In genomic region chr5:146878471-146879172, GRCh38 we compare ENCODE assay signal across 9 cellular contexts. TPM values are rescaled to one million over a fixed set of nuclear protein-coding genes. Genes with fewer than 3 reads are reported as not detected.
A peak's percentile ranks its signal among the peaks of the same experiment; 100 is the strongest.
DNase-seq lines count a peak whose midpoint lies in the region; ATAC-seq and FAIRE-seq lines count a peak whose summit lies in the region.
"Had no signal": no experiment of that assay in that cellular context is flagged by ENCODE, and none has a peak within 500 bp of the region (broad histone marks: within the 10 kb centered on the region; RNA-seq: fewer than 3 reads in every experiment).

Gene PPP2R2B, minus strand, starts transcription at chr5:146878757.

- H3K9ac ChIP-seq in muscle layer of colon (ENCODE audit: low read length) (no peak within 1 kb of the TSS), subcutaneous abdominal adipose tissue (ENCODE audit: low read length in 5 of 5) (no peak within 1 kb of the TSS)

- H3K4me3 ChIP-seq in muscle layer of colon (ENCODE audit: low read depth in 1 of 2, low read length in 2 of 2) (peak within 1 kb of the TSS; percentile 47 to 48), subcutaneous abdominal adipose tissue (ENCODE audit: low read depth in 1 of 5, low read length in 5 of 5) (peak within 1 kb of the TSS; percentile 43 to 64 (median 58))

- H3K9me3 Mint-ChIP-seq in activated T-cell treated with anti-CD3 and anti-CD28 coated beads, Interleukin-2, amount 50 U/mL, for 4 hours, result no peaks in the 10 kb centered on the region

- H3K4me1 ChIP-seq in muscle layer of colon (ENCODE audit: insufficient read depth, low read length) (no peaks in the 10 kb centered on the region), subcutaneous abdominal adipose tissue (ENCODE audit: control insufficient read depth in 5 of 5, insufficient read depth in 5 of 5, low read length in 5 of 5) (peaks cover 0 to 20% (median 19%) of the 10 kb centered on the region in 5 donors)

- H3K27me3 ChIP-seq in muscle layer of colon (ENCODE audit: control insufficient read depth in 1 of 2, insufficient read depth in 2 of 2, low read length in 2 of 2), result peaks cover 0 to 11% of the 10 kb centered on the region in 2 donors
- peaks cover 17 to 24% (median 17%) of the 10 kb centered on the region in 5 donors for H3K27me3 ChIP-seq in subcutaneous abdominal adipose tissue (ENCODE audit: control insufficient read depth in 5 of 5, insufficient read depth in 4 of 5, low read length in 5 of 5)

- H3K27ac ChIP-seq in muscle layer of colon (ENCODE audit: low read depth, low read length) (no peak within 1 kb of the TSS), subcutaneous abdominal adipose tissue (ENCODE audit: low read depth, low read length) (no peak within 1 kb of the TSS)

- H3K4me3 Mint-ChIP-seq in activated T-cell treated with anti-CD3 and anti-CD28 coated beads, Interleukin-2, amount 50 U/mL, for 4 hours, result peak within 1 kb of the TSS; percentile 88

- DNase-seq in 8988T (peak; percentile 37), NCI-H2196 treated with DMSO at 0.1 percent for 48 hours (lab: John Stamatoyannopoulos, UW; ENCODE audit: unreplicated experiment) (peak; percentile 53), GM19239 (ENCODE audit: insufficient read length, low spot score) (no peak)
- DNase-seq in activated T-cell treated with anti-CD3 and anti-CD28 coated beads, Interleukin-2, amount 50 U/mL, for 4 hours, result peak; percentile 29

- H3K36me3 ChIP-seq in muscle layer of colon (ENCODE audit: insufficient read depth, low read length), result no peaks in the 10 kb centered on the region
- H3K36me3 ChIP-seq in subcutaneous abdominal adipose tissue (ENCODE audit: control insufficient read depth in 5 of 5, insufficient read depth in 5 of 5, low read length in 5 of 5), result no peaks in the 10 kb centered on the region

- FAIRE-seq in GM19239 (lab: Jason Lieb, UNC), result no peak
- FAIRE-seq: endometrium had no signal

- peaks cover 23% of the 10 kb centered on the region for H3K4me1 Mint-ChIP-seq in activated T-cell treated with anti-CD3 and anti-CD28 coated beads, Interleukin-2, amount 50 U/mL, for 4 hours (ENCODE audit: low read depth)

- peak; percentile 43 for ATAC-seq in GM19025 (IDR thresholded peaks at IDR 0.05; ENCODE audit: low read depth, unreplicated experiment)
- peak; percentile 76 to 82 for ATAC-seq in activated T-cell treated with anti-CD3 and anti-CD28 coated beads, Interleukin-2, amount 50 U/mL, for 4 hours
- ATAC-seq in esophagus mucosa, result peak; percentile 76

- no peaks in the 10 kb centered on the region for H3K36me3 Mint-ChIP-seq in activated T-cell treated with anti-CD3 and anti-CD28 coated beads, Interleukin-2, amount 50 U/mL, for 4 hours (ENCODE audit: insufficient read depth)

- H3K27me3 Mint-ChIP-seq in activated T-cell treated with anti-CD3 and anti-CD28 coated beads, Interleukin-2, amount 50 U/mL, for 4 hours (ENCODE audit: low read depth), result peaks cover 19% of the 10 kb centered on the region

- no peaks in the 10 kb centered on the region for H3K9me3 ChIP-seq in muscle layer of colon (ENCODE audit: low read length)
- H3K9me3 ChIP-seq in subcutaneous abdominal adipose tissue (ENCODE audit: control insufficient read depth in 5 of 5, low read length in 5 of 5), result no peaks in the 10 kb centered on the region

RNA-seq across cellular contexts. Expression of gene PPP2R2B, which starts in this region (rescaled TPM):
- total RNA-seq in activated T-cell treated with anti-CD3 and anti-CD28 coated beads, Interleukin-2, amount 50 U/mL, for 4 hours, result 1 to 10 TPM in 1 of 3 donors, under 1 TPM in 2; 0.30 to 1.3 (median 0.84) TPM
- 0.76 TPM for total RNA-seq in esophagus mucosa

Comparison
In these comparisons a context has a peak if more than half of its experiments do, and no peak if none do; other contexts are left out.
1. Peak in ATAC-seq in esophagus mucosa; RNA of the gene not detected or under 1 TPM.